In genomic region chr4:113760852-113761681, GRCh38 we compare ENCODE assay signal across 8 cellular contexts. TPM values are rescaled to one million over a fixed set of nuclear protein-coding genes. Genes with fewer than 3 reads are reported as not detected.
DNase-seq lines count a peak whose midpoint lies in the region; ATAC-seq and TF ChIP-seq lines count a peak whose summit lies in the region.

No MANE protein-coding gene starts in this region.

- no peaks in the 10 kb centered on the region for H3K27me3 ChIP-seq in mammary epithelial cell (ENCODE audit: insufficient read depth, low read length)
- H3K27me3 ChIP-seq in iPS-20b (ENCODE audit: insufficient read depth, low read length): peaks cover 25% of the 10 kb centered on the region
- H3K27me3 ChIP-seq in skeletal muscle satellite cell (ENCODE audit: control insufficient read depth, insufficient read depth, low read length): no peaks in the 10 kb centered on the region

- dilution Hi-C loops in mammary epithelial cell (cut with HindIII; ENCODE audit: low sequenced_read_pairs): no loop called here

- H3K79me2 ChIP-seq in mammary epithelial cell (ENCODE audit: insufficient read depth, low read length): peaks cover 38% of the 10 kb centered on the region

- no TSS peak for BruUV-seq in mammary epithelial cell (replicated peaks; lab: Mats Ljungman, UMichigan)

- H3K4me1 ChIP-seq in mammary epithelial cell (ENCODE audit: insufficient read depth, low read length) (peaks cover 10% of the 10 kb centered on the region), iPS-20b (ENCODE audit: insufficient read depth, low read length) (peaks cover 16% of the 10 kb centered on the region), skeletal muscle satellite cell (ENCODE audit: control insufficient read depth, insufficient read depth, low read length) (peaks cover 27% of the 10 kb centered on the region)

- peak overlapping the region; percentile 98 for H3K27ac ChIP-seq in KOPT-K1 (ENCODE audit: low read depth, low read length, poor library complexity, severe bottlenecking)
- H3K27ac ChIP-seq in mammary epithelial cell (ENCODE audit: insufficient read depth, low read depth, low read length): peak overlapping the region; percentile 95
- no peak overlapping the region for H3K27ac ChIP-seq in iPS-20b (ENCODE audit: low read length)

- H2AFZ ChIP-seq in mammary epithelial cell (ENCODE audit: low read depth, low read length): peak overlapping the region; percentile 86

- H3K4me3 ChIP-seq in mammary epithelial cell (replicated peaks in 1 of 3; ENCODE audit: insufficient read depth in 1 of 3, low read depth in 2 of 3, low read length in 3 of 3): peak overlapping the region; percentile 77 to 78 (median 78)
- peak overlapping the region; percentile 84 for H3K4me3 ChIP-seq in iPS-20b (ENCODE audit: low read length)
- H3K4me3 ChIP-seq in skeletal muscle satellite cell (ENCODE audit: low read length): peak overlapping the region; percentile 77

- peaks cover 17% of the 10 kb centered on the region for H3K36me3 ChIP-seq in KOPT-K1 (ENCODE audit: insufficient read depth, low read length)
- H3K36me3 ChIP-seq in mammary epithelial cell (ENCODE audit: insufficient read depth, low read length): no peaks in the 10 kb centered on the region
- H3K36me3 ChIP-seq in iPS-20b (ENCODE audit: insufficient read depth, low read depth, low read length): no peaks in the 10 kb centered on the region
- H3K36me3 ChIP-seq in skeletal muscle satellite cell (ENCODE audit: insufficient read depth, low read length): peaks cover 12% of the 10 kb centered on the region

- H3K9me3 ChIP-seq in KOPT-K1 (ENCODE audit: insufficient read depth, low read length, poor library complexity, severe bottlenecking): no peaks in the 10 kb centered on the region
- H3K9me3 ChIP-seq in mammary epithelial cell (replicated peaks; ENCODE audit: insufficient read depth, low read length): no peaks in the 10 kb centered on the region
- H3K9me3 ChIP-seq in iPS-20b (ENCODE audit: insufficient read depth, low read depth, low read length): no peaks in the 10 kb centered on the region
- H3K9me3 ChIP-seq in skeletal muscle satellite cell (replicated peaks; ENCODE audit: low read length): no peaks in the 10 kb centered on the region

- intact Hi-C loops in mammary epithelial cell (cut with micrococcal nuclease): loop anchor here (1.0 to 5.0 kb wide), 9 partner anchors 89 to 616 kb away; no protein-coding TSS in a partner anchor

- peak; percentile 20 for ATAC-seq in GM21576 (IDR thresholded peaks at IDR 0.05; ENCODE audit: unreplicated experiment)

- H4K20me1 ChIP-seq in mammary epithelial cell (ENCODE audit: insufficient read depth, low read length): no peaks in the 10 kb centered on the region

- H3K4me2 ChIP-seq in mammary epithelial cell (ENCODE audit: insufficient read depth, low read depth, low read length) (peak overlapping the region; percentile 94), skeletal muscle satellite cell (ENCODE audit: low read length) (peak overlapping the region; percentile 90)

- in situ Hi-C loops in mammary epithelial cell (cut with MboI; ENCODE audit: low sequenced_read_pairs in 2 of 2): loop anchor here in 1 of 2 donors (5.0 to 25.0 kb wide), 2 partner anchors 219 to 374 kb away; no protein-coding TSS in a partner anchor

- H3K9ac ChIP-seq in mammary epithelial cell (ENCODE audit: insufficient read depth, low read length): peak overlapping the region; percentile 91
- peak overlapping the region; percentile 88; the same call in 1 of the 2 replicates for H3K9ac ChIP-seq in iPS-20b (ENCODE audit: low read depth, low read length)
- H3K9ac ChIP-seq in skeletal muscle satellite cell (ENCODE audit: low read depth, low read length): peak overlapping the region; percentile 94

- peak; percentile 78 for DNase-seq in GM04503 (ENCODE audit: low read depth)
- DNase-seq in T1000 (lab: John Stamatoyannopoulos, UW): peak; percentile 74
- DNase-seq in mammary epithelial cell: peak; percentile 70
- no peak for DNase-seq in NCI-H2196 (lab: John Stamatoyannopoulos, UW; ENCODE audit: unreplicated experiment)

- CTCF ChIA-PET in mammary epithelial cell (lab: Charles Lee; ENCODE audit: low non-redundant PET): interaction anchor here (0.6 kb wide), 1 partner anchor 618 kb away, joined by 3 read pairs; no protein-coding TSS in a partner anchor

- 0% methylated on average over 7 of the region's 75 CpGs for WGBS in mammary epithelial cell (ENCODE audit: low coverage, missing lambda C conversion rate)

- TF ChIP-seq CTCF in mammary epithelial cell (conservative IDR thresholded peaks at IDR 0.05 in 1 of 2, IDR thresholded peaks at IDR 0.05 in 1 of 2; ENCODE audit: extremely low read depth in 1 of 2, insufficient read depth in 1 of 2, low read depth in 1 of 2, low read length in 2 of 2): no peak

RNA-seq across cellular contexts. Expression of gene CAMK2D, which starts 0.5 kb away (rescaled TPM):
- total RNA-seq in mammary epithelial cell: 10 to 100 TPM; 36.3 to 63.8 TPM
- polyA plus RNA-seq in mammary epithelial cell: 11.2 TPM
- polyA minus RNA-seq in mammary epithelial cell: 27.0 TPM
- total RNA-seq in skeletal muscle satellite cell (2012; rRNA removed): 147 and 158 TPM in 2 replicates
